9 cellular contexts compared by ENCODE assay signal in genomic region chr17:2852729-2853110, GRCh38. TPM values are rescaled to one million over a fixed set of nuclear protein-coding genes. Genes with fewer than 3 reads are reported as not detected.
DNase-seq lines count a peak whose midpoint lies in the region; ATAC-seq, FAIRE-seq and TF ChIP-seq lines count a peak whose summit lies in the region.
"Had no signal": no experiment of that assay in that cellular context is flagged by ENCODE, and none has a peak within 500 bp of the region (broad histone marks: within the 10 kb centered on the region; RNA-seq: fewer than 3 reads in every experiment).

No MANE protein-coding gene starts in this region.

- H3K27me3 Mint-ChIP-seq in HFFc6 (ENCODE audit: insufficient read depth): peaks cover 9% of the 10 kb centered on the region; the same call in 1 of the 2 replicates
- peaks cover 69% of the 10 kb centered on the region for H3K27me3 Mint-ChIP-seq in stimulated activated memory B cell treated with anti-CD40 and anti-IgM and Interleukin-4, amounts not matched to agents 10 μg/mL and 1 μg/mL and 100 μg/mL, for 72 hours

- peak overlapping the region in 1 of 2 donors; percentile 25 for H3K4me3 ChIP-seq in body of pancreas
- peak overlapping the region in 1 of 2 donors; percentile 32 for H3K4me3 ChIP-seq in kidney (ENCODE audit: low read length in 2 of 2)

- H3K27ac ChIP-seq in body of pancreas (peak overlapping the region; percentile 83 to 90 (median 90)), kidney (ENCODE audit: low read depth in 2 of 2, low read length in 2 of 2) (peak overlapping the region; percentile 43 to 60)

- TF ChIP-seq CTCF in HFFc6 (IDR thresholded peaks at IDR 0.05) (no peak), body of pancreas (IDR thresholded peaks at IDR 0.05) (no peak), kidney (IDR thresholded peaks at IDR 0.05; ENCODE audit: borderline replicate concordance, extremely low read depth, insufficient read depth) (no peak)

- no peak overlapping the region for H3K27ac Mint-ChIP-seq in HFFc6
- no peak overlapping the region for H3K27ac Mint-ChIP-seq in stimulated activated memory B cell treated with anti-CD40 and anti-IgM and Interleukin-4, amounts not matched to agents 10 μg/mL and 1 μg/mL and 100 μg/mL, for 72 hours
- H3K27ac Mint-ChIP-seq: activated naive CD8-positive, alpha-beta T cell treated with anti-CD3 and anti-CD28 coated beads, Interleukin-2, amount 10 ng/mL, durations not matched to agents 7 days and 5 days had no signal

- WGBS in body of pancreas, 2 donors: 80 to 91% methylated on average over 12 to 20 of the region's 36 CpGs

- no peak overlapping the region for H3K9ac ChIP-seq in kidney (ENCODE audit: low read length in 2 of 2)

- intact Hi-C loops in body of pancreas (cut with DNase I) (no loop called here), kidney (cut with DNase I) (no loop called here)

- ATAC-seq in body of pancreas: no peak
- ATAC-seq in stimulated activated memory B cell treated with anti-CD40 and anti-IgM and Interleukin-4, amounts not matched to agents 10 μg/mL and 1 μg/mL and 100 μg/mL, for 72 hours: no peak
- ATAC-seq in HG03095 (IDR thresholded peaks at IDR 0.05; ENCODE audit: unreplicated experiment): no peak
- no peak for ATAC-seq in HG03045 (IDR thresholded peaks at IDR 0.05; ENCODE audit: unreplicated experiment)

- no peak for FAIRE-seq in kidney (lab: Jason Lieb, UNC)

- no peaks in the 10 kb centered on the region for H3K9me3 Mint-ChIP-seq in HFFc6
- H3K9me3 Mint-ChIP-seq in stimulated activated memory B cell treated with anti-CD40 and anti-IgM and Interleukin-4, amounts not matched to agents 10 μg/mL and 1 μg/mL and 100 μg/mL, for 72 hours: no peaks in the 10 kb centered on the region
- H3K9me3 Mint-ChIP-seq: activated naive CD8-positive, alpha-beta T cell treated with anti-CD3 and anti-CD28 coated beads, Interleukin-2, amount 10 ng/mL, durations not matched to agents 7 days and 5 days; neural crest cell had no signal

- peaks cover 22% of the 10 kb centered on the region for H3K4me1 Mint-ChIP-seq in HFFc6 (ENCODE audit: low read depth)
- peaks cover 34% of the 10 kb centered on the region for H3K4me1 Mint-ChIP-seq in stimulated activated memory B cell treated with anti-CD40 and anti-IgM and Interleukin-4, amounts not matched to agents 10 μg/mL and 1 μg/mL and 100 μg/mL, for 72 hours

- DNase-seq in HFFc6 (no peak), body of pancreas (peak in 1 of 4 donors; percentile 31), kidney (peak; percentile 74), SIG-M5 (lab: John Stamatoyannopoulos, UW) (no peak)

- peaks cover 31% of the 10 kb centered on the region for H3K4me1 ChIP-seq in body of pancreas
- H3K4me1 ChIP-seq in kidney (ENCODE audit: control insufficient read depth in 1 of 2, insufficient read depth in 1 of 2, low read depth in 1 of 2, low read length in 2 of 2): peaks cover 0 to 15% of the 10 kb centered on the region in 2 donors

- no peaks in the 10 kb centered on the region for H3K27me3 ChIP-seq in body of pancreas

- no peak for TF ChIP-seq POLR2A in body of pancreas (IDR thresholded peaks at IDR 0.05)

- H3K36me3 ChIP-seq in body of pancreas (replicated peaks in 1 of 2; ENCODE audit: insufficient read depth in 1 of 2, low read depth in 2 of 2): no peaks in the 10 kb centered on the region
- H3K36me3 ChIP-seq in kidney (ENCODE audit: control insufficient read depth in 1 of 2, insufficient read depth in 2 of 2, low read length in 2 of 2): no peaks in the 10 kb centered on the region

- no peaks in the 10 kb centered on the region for H3K36me3 Mint-ChIP-seq in HFFc6 (ENCODE audit: low read depth)
- peaks cover 8% of the 10 kb centered on the region for H3K36me3 Mint-ChIP-seq in stimulated activated memory B cell treated with anti-CD40 and anti-IgM and Interleukin-4, amounts not matched to agents 10 μg/mL and 1 μg/mL and 100 μg/mL, for 72 hours
- H3K36me3 Mint-ChIP-seq: activated naive CD8-positive, alpha-beta T cell treated with anti-CD3 and anti-CD28 coated beads, Interleukin-2, amount 10 ng/mL, durations not matched to agents 7 days and 5 days had no signal

- H3K4me3 Mint-ChIP-seq in HFFc6: peak overlapping the region; percentile 59; the same call in 1 of the 2 replicates
- peak overlapping the region; percentile 67 for H3K4me3 Mint-ChIP-seq in stimulated activated memory B cell treated with anti-CD40 and anti-IgM and Interleukin-4, amounts not matched to agents 10 μg/mL and 1 μg/mL and 100 μg/mL, for 72 hours

- no peaks in the 10 kb centered on the region for H3K9me3 ChIP-seq in body of pancreas
- no peaks in the 10 kb centered on the region for H3K9me3 ChIP-seq in kidney (ENCODE audit: control insufficient read depth in 1 of 2, low read length in 2 of 2)

RNA-seq across cellular contexts. Expression of gene RAP1GAP2, which starts 56.5 kb away (rescaled TPM):
- total RNA-seq in HFFc6 (2021; fragmentation: NEBNext Ultra II Directional; extraction: Animal tissue kit (Norgen Biotek cat#: 25700)): 10 to 100 TPM in 5 of 6 experiments, 1 to 10 TPM in 1; 7.9 to 27.4 (median 23.9) TPM
- total RNA-seq in body of pancreas (10 to 100 TPM; 21.8 to 81.1 TPM), kidney (46.2 TPM)
- polyA plus RNA-seq in kidney (ENCODE audit: insufficient read depth, low read depth, low replicate concordance): 6.8 TPM
